25 cellular contexts compared by ENCODE assay signal in the genomic region with DNA sequence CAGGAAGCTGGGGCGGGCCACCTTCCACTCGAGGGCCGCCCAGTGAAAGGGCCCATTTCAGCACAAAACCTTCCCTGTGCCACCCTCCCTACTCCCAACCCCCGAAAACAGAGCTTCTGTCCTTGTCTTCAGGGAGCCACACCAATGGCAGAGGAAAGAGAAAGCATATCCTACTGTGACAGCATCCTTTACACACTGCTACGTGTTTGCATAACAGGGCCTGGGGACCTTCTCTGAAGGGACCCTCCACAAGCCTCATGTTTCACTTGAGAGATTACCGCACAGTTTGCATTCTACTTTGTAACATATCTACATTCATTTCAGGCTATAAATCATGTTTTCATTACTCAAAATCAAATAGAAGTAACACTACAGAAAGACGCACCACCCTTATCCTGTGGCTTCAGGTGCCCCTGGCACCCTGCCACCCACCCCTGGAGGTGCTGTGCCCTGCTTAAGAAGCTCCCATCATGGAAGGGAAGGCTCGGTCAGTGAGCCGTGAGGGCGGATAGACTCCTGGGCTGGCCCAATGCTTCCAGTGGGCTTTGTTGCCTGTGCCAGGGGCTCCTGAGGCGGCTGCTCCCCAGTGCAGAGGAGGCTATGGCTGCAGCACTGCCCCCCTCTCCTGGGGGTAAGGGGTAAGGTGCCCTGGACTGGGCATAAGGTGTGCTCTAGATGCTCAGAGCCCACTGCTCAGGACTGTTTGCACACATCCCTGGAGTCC.
"Had no signal": no experiment of that assay in that cellular context is flagged by ENCODE, and none has a peak within 500 bp of the region (broad histone marks: within the 10 kb centered on the region; RNA-seq: fewer than 3 reads in every experiment).

No MANE protein-coding gene starts in this region.

- H3K27me3 ChIP-seq: adrenal gland, ascending aorta, brain microvascular endothelial cell, foreskin keratinocyte, hepatocyte, left lung, neutrophil had no signal

- H3K27ac ChIP-seq: adrenal gland, ascending aorta, brain microvascular endothelial cell, foreskin keratinocyte, hepatocyte, left lung, neutrophil, parathyroid adenoma, VCaP had no signal

- H3K4me1 ChIP-seq: adrenal gland, ascending aorta, foreskin keratinocyte, left lung had no signal

- H3K36me3 ChIP-seq: ascending aorta had no signal

- DNase-seq: activated CD4-positive, alpha-beta T cell treated with anti-CD3 and anti-CD28 coated beads, Interleukin-2, amount 10 ng/mL, durations not matched to agents 7 days and 5 days; activated CD4-positive, CD25-positive, alpha-beta regulatory T cell treated with anti-CD3 and anti-CD28 coated beads, Interleukin-2, amount 50 U/mL, for 72 hours; activated CD8-positive, alpha-beta memory T cell treated with anti-CD3 and anti-CD28 coated beads, Interleukin-2, amount 10 ng/mL, durations not matched to agents 7 days and 5 days; activated CD8-positive, alpha-beta T cell treated with anti-CD3 and anti-CD28 coated beads for 36 hours; activated gamma-delta T cell treated with Interleukin-2 at 50 U/mL for 16 hours; activated T-cell treated with anti-CD3 and anti-CD28 coated beads for 4 hours; adrenal gland; brain microvascular endothelial cell; dermis blood vessel endothelial cell; effector CD8-positive, alpha-beta T cell; erythroblast; foreskin keratinocyte; kidney glomerular epithelial cell; left lung; mammary epithelial cell; natural killer cell; stimulated activated CD4-positive, alpha-beta T cell treated with anti-CD3 and anti-CD28 coated beads, Interleukin-4, amount 100 ng/mL, for 1 hour; stimulated activated naive CD8-positive, alpha-beta T cell treated with anti-CD3 and anti-CD28 coated beads, Interleukin-15, Interleukin-2, amounts not matched to agents 100 U/mL and 50 U/mL, for 24 hours; T-cell had no signal

- H3K4me2 ChIP-seq: hepatocyte, smooth muscle cell had no signal

- H3K9me3 ChIP-seq: adrenal gland, ascending aorta, left lung, neutrophil had no signal

- H2AFZ ChIP-seq: hepatocyte, parathyroid adenoma had no signal

- H3K4me3 ChIP-seq: adrenal gland, ascending aorta, hepatocyte, left lung, smooth muscle cell had no signal
